Comparison of ENCODE assay signal across 1 cellular context in the genomic region with DNA sequence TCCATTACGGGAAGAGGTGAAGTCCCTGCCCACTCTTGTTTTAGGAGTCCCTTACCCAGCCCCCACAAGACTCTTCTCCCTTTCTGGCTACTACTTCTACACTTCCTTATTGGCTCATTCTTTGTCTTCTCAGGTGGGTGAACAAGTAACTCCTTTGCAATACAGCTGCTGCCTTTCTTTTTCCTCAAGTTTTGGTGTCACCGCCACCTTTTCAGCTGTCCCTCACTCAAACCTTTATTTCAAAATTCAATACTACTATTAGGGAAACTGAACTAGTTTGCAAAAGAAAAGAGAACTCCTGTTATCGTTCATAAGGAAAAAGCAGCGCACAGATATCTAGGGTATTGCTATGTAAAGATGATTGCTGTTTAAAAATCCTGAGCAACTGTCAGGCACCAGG.
TF ChIP-seq lines count a peak whose summit lies in the region.

No MANE protein-coding gene starts in this region.

TF ChIP-seq in IMR-90, 13 proteins besides CTCF, POLR2A, EP300 and RAD21:
- TF ChIP-seq RCOR1 (IDR thresholded peaks at IDR 0.05; ENCODE audit: insufficient replicate concordance, low read length) (no peak), MAFK (IDR thresholded peaks at IDR 0.05; ENCODE audit: low read depth, low read length) (no peak), CEBPB (IDR thresholded peaks at IDR 0.05; ENCODE audit: low read depth, low read length) (no peak), SMC3 (IDR thresholded peaks at IDR 0.05; ENCODE audit: low read depth, low read length) (no peak), MAZ (IDR thresholded peaks at IDR 0.05; ENCODE audit: borderline replicate concordance, low read depth, low read length) (no peak), RFX5 (IDR thresholded peaks at IDR 0.05; ENCODE audit: low read depth, low read length) (no peak), BHLHE40 (IDR thresholded peaks at IDR 0.05; ENCODE audit: low read depth, low read length) (no peak), FOS (IDR thresholded peaks at IDR 0.05; ENCODE audit: low read depth, low read length) (no peak), CHD1 (IDR thresholded peaks at IDR 0.05; ENCODE audit: low read depth, low read length) (no peak), MXI1 (IDR thresholded peaks at IDR 0.05; ENCODE audit: borderline replicate concordance, low read depth, low read length) (no peak), NFE2L2 (IDR thresholded peaks at IDR 0.05; ENCODE audit: low read depth, low read length) (no peak)
- TF ChIP-seq, protein P1, sequence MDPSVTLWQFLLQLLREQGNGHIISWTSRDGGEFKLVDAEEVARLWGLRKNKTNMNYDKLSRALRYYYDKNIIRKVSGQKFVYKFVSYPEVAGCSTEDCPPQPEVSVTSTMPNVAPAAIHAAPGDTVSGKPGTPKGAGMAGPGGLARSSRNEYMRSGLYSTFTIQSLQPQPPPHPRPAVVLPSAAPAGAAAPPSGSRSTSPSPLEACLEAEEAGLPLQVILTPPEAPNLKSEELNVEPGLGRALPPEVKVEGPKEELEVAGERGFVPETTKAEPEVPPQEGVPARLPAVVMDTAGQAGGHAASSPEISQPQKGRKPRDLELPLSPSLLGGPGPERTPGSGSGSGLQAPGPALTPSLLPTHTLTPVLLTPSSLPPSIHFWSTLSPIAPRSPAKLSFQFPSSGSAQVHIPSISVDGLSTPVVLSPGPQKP (IDR thresholded peaks at IDR 0.05; ENCODE audit: borderline replicate concordance, low read depth, low read length): no peak
- TF ChIP-seq, protein P2, sequence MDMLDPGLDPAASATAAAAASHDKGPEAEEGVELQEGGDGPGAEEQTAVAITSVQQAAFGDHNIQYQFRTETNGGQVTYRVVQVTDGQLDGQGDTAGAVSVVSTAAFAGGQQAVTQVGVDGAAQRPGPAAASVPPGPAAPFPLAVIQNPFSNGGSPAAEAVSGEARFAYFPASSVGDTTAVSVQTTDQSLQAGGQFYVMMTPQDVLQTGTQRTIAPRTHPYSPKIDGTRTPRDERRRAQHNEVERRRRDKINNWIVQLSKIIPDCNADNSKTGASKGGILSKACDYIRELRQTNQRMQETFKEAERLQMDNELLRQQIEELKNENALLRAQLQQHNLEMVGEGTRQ (IDR thresholded peaks at IDR 0.05; ENCODE audit: low read depth, low read length): no peak
